12 cellular contexts compared by ENCODE assay signal in genomic region chr11:75344761-75345454, GRCh38.
DNase-seq lines count a peak whose midpoint lies in the region; ATAC-seq and TF ChIP-seq lines count a peak whose summit lies in the region.
"Had no signal": no experiment of that assay in that cellular context is flagged by ENCODE, and none has a peak within 500 bp of the region (broad histone marks: within the 10 kb centered on the region; RNA-seq: fewer than 3 reads in every experiment).

No MANE protein-coding gene starts in this region.

- no peak overlapping the region for H3K9ac ChIP-seq in stomach smooth muscle (ENCODE audit: low read length in 2 of 2)

- ATAC-seq in HG03039 (IDR thresholded peaks at IDR 0.05; ENCODE audit: unreplicated experiment): no peak

- no peaks in the 10 kb centered on the region for H3K9me3 ChIP-seq in stomach smooth muscle (ENCODE audit: control insufficient read depth in 2 of 2, low read length in 2 of 2)
- H3K9me3 ChIP-seq: SJSA1 had no signal

- H3K4me1 ChIP-seq in stomach smooth muscle (ENCODE audit: control insufficient read depth, insufficient read depth, low read length): peaks cover 96% of the 10 kb centered on the region
- H3K4me1 ChIP-seq: SJSA1 had no signal

- TF ChIP-seq CTCF in fibroblast of mammary gland (conservative IDR thresholded peaks at IDR 0.05; ENCODE audit: control insufficient read depth, insufficient read depth, low read depth, low read length): no peak

- H3K4me3 ChIP-seq in fibroblast of mammary gland (ENCODE audit: control insufficient read depth, low read depth, low read length) (no peak overlapping the region), stomach smooth muscle (ENCODE audit: low read length in 2 of 2) (no peak overlapping the region)
- H3K4me3 ChIP-seq: SJSA1 had no signal

- peaks cover 0 to 2% of the 10 kb centered on the region in 2 donors for H3K36me3 ChIP-seq in stomach smooth muscle (ENCODE audit: control insufficient read depth in 2 of 2, insufficient read depth in 2 of 2, low read length in 2 of 2)
- H3K36me3 ChIP-seq: SJSA1 had no signal

- peak overlapping the region; percentile 92 for H3K27ac ChIP-seq in stomach smooth muscle (ENCODE audit: low read length)
- H3K27ac ChIP-seq: SJSA1 had no signal

- H3K27me3 ChIP-seq in stomach smooth muscle (ENCODE audit: control insufficient read depth in 1 of 2, insufficient read depth in 2 of 2, low read length in 2 of 2): no peaks in the 10 kb centered on the region
- H3K27me3 ChIP-seq: SJSA1 had no signal

- peak; percentile 39 to 77 for DNase-seq in SHP77 (lab: John Stamatoyannopoulos, UW)
- DNase-seq in SHP77 treated with DMSO at 0.1 percent for 48 hours (lab: John Stamatoyannopoulos, UW): no peak
- DNase-seq in NCI-H69 (lab: John Stamatoyannopoulos, UW): peak; percentile 35
- peak; percentile 66 for DNase-seq in fibroblast of mammary gland (ENCODE audit: low read depth)
- DNase-seq in NOMO-1 treated with dmso at 0.1 percent for 144 hours (lab: John Stamatoyannopoulos, UW; ENCODE audit: unreplicated experiment): no peak
- no peak for DNase-seq in stimulated activated naive CD4-positive, alpha-beta T cell treated with Interleukin-2 at 50 U/mL for 16 hours (lab: John Stamatoyannopoulos, UW)
- DNase-seq: activated CD8-positive, alpha-beta memory T cell treated with anti-CD3 and anti-CD28 coated beads, Interleukin-2, amount 50 U/mL, for 48 hours; cortex of kidney; NCI-H1436 had no signal

Comparison
In these comparisons a context has a peak if more than half of its experiments do, and no peak if none do; other contexts are left out.
1. DNase-seq: peak in SHP77 (2 of 2), NCI-H69 (single experiment) and fibroblast of mammary gland (single experiment); none in SHP77 treated with DMSO at 0.1 percent for 48 hours (single experiment), NOMO-1 treated with dmso at 0.1 percent for 144 hours (single experiment) and stimulated activated naive CD4-positive, alpha-beta T cell treated with Interleukin-2 at 50 U/mL for 16 hours (single experiment).